1 cellular context compared by ENCODE assay signal in genomic region chr2:11932053-11932512, GRCh38.
TF ChIP-seq lines count a peak whose summit lies in the region.

No MANE protein-coding gene starts in this region.

TF ChIP-seq in K562, 482 proteins besides CTCF, POLR2A, EP300 and RAD21 (continued from another document and continues in another):
- TF ChIP-seq E2F6 (IDR thresholded peaks at IDR 0.05; ENCODE audit: borderline replicate concordance in 1 of 2, extremely low read depth in 1 of 2, insufficient read depth in 1 of 2, insufficient read length in 1 of 2, low read depth in 1 of 2, low read length in 1 of 2, poor library complexity in 1 of 2, severe bottlenecking in 1 of 2) (peak; percentile 63 to 84), RNF2 (IDR thresholded peaks at IDR 0.05) (peak; percentile 38; the same call in 1 of the 2 replicates), CXXC5 (CRISPR knock-in tag; IDR thresholded peaks at IDR 0.05) (peak; percentile 56), CEBPG (CRISPR knock-in tag; IDR thresholded peaks at IDR 0.05) (no peak), CEBPG (tag; conservative IDR thresholded peaks at IDR 0.05 in 1 of 2, IDR thresholded peaks at IDR 0.05 in 1 of 2) (peak in 1 of 2 experiments; percentile 38; a peak in 1 of 4 replicates), PRPF4 (IDR thresholded peaks at IDR 0.05; ENCODE audit: insufficient read depth, low read depth, low read length, poor library complexity, severe bottlenecking) (no peak), SMARCA4 (IDR thresholded peaks at IDR 0.05) (peak; percentile 69), L3MBTL2 (IDR thresholded peaks at IDR 0.05) (peak; percentile 79), CREB1 (IDR thresholded peaks at IDR 0.05) (peak; percentile 33; the same call in 1 of the 2 replicates), CREB1 (CRISPR knock-in tag; IDR thresholded peaks at IDR 0.05) (no peak), EHMT2 (IDR thresholded peaks at IDR 0.05) (0 out of 2 replicates have a peak, but pooled peaks have one; percentile 26), MED1 (CRISPR knock-in tag; IDR thresholded peaks at IDR 0.05; ENCODE audit: borderline replicate concordance) (no peak), MGA (IDR thresholded peaks at IDR 0.05) (peak; percentile 69), ARID1B (IDR thresholded peaks at IDR 0.05) (peak; percentile 58), ZNF347 (CRISPR knock-in tag; IDR thresholded peaks at IDR 0.05; ENCODE audit: low read depth) (no peak), CBFB (CRISPR knock-in tag; IDR thresholded peaks at IDR 0.05) (no peak), SPI1 (IDR thresholded peaks at IDR 0.05; ENCODE audit: borderline replicate concordance, low read depth, low read length) (peak; percentile 48; the same call in 1 of the 2 replicates), DACH1 (IDR thresholded peaks at IDR 0.05; ENCODE audit: partially characterized antibody) (no peak), ZNF830 (CRISPR knock-in tag; IDR thresholded peaks at IDR 0.05) (no peak), TEAD1 (CRISPR knock-in tag; IDR thresholded peaks at IDR 0.05) (0 out of 4 replicates have a peak, but pooled peaks of 1 of the 2 experiments have one; percentile 37), FOXP1 (CRISPR knock-in tag; IDR thresholded peaks at IDR 0.05) (no peak), ELF1 (tag; IDR thresholded peaks at IDR 0.05) (0 out of 2 replicates have a peak, but pooled peaks have one; percentile 33), ZNF436 (CRISPR knock-in tag; IDR thresholded peaks at IDR 0.05) (no peak), UBTF (IDR thresholded peaks at IDR 0.05; ENCODE audit: borderline replicate concordance in 1 of 2, low read depth in 2 of 2, low read length in 2 of 2) (no peak)
- TF ChIP-seq, protein P1, sequence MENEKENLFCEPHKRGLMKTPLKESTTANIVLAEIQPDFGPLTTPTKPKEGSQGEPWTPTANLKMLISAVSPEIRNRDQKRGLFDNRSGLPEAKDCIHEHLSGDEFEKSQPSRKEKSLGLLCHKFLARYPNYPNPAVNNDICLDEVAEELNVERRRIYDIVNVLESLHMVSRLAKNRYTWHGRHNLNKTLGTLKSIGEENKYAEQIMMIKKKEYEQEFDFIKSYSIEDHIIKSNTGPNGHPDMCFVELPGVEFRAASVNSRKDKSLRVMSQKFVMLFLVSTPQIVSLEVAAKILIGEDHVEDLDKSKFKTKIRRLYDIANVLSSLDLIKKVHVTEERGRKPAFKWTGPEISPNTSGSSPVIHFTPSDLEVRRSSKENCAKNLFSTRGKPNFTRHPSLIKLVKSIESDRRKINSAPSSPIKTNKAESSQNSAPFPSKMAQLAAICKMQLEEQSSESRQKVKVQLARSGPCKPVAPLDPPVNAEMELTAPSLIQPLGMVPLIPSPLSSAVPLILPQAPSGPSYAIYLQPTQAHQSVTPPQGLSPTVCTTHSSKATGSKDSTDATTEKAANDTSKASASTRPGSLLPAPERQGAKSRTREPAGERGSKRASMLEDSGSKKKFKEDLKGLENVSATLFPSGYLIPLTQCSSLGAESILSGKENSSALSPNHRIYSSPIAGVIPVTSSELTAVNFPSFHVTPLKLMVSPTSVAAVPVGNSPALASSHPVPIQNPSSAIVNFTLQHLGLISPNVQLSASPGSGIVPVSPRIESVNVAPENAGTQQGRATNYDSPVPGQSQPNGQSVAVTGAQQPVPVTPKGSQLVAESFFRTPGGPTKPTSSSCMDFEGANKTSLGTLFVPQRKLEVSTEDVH (IDR thresholded peaks at IDR 0.05; ENCODE audit: low read depth, partially characterized antibody), result peak; percentile 87
- TF ChIP-seq, protein P2, sequence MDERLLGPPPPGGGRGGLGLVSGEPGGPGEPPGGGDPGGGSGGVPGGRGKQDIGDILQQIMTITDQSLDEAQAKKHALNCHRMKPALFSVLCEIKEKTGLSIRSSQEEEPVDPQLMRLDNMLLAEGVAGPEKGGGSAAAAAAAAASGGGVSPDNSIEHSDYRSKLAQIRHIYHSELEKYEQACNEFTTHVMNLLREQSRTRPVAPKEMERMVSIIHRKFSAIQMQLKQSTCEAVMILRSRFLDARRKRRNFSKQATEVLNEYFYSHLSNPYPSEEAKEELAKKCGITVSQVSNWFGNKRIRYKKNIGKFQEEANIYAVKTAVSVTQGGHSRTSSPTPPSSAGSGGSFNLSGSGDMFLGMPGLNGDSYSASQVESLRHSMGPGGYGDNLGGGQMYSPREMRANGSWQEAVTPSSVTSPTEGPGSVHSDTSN (CRISPR knock-in tag; IDR thresholded peaks at IDR 0.05; ENCODE audit: low read depth), result no peak
- TF ChIP-seq, protein P2 (tag; conservative IDR thresholded peaks at IDR 0.05; ENCODE audit: low read depth), result peak; percentile 52; the same call in 1 of the 2 replicates
- TF ChIP-seq, protein P3, sequence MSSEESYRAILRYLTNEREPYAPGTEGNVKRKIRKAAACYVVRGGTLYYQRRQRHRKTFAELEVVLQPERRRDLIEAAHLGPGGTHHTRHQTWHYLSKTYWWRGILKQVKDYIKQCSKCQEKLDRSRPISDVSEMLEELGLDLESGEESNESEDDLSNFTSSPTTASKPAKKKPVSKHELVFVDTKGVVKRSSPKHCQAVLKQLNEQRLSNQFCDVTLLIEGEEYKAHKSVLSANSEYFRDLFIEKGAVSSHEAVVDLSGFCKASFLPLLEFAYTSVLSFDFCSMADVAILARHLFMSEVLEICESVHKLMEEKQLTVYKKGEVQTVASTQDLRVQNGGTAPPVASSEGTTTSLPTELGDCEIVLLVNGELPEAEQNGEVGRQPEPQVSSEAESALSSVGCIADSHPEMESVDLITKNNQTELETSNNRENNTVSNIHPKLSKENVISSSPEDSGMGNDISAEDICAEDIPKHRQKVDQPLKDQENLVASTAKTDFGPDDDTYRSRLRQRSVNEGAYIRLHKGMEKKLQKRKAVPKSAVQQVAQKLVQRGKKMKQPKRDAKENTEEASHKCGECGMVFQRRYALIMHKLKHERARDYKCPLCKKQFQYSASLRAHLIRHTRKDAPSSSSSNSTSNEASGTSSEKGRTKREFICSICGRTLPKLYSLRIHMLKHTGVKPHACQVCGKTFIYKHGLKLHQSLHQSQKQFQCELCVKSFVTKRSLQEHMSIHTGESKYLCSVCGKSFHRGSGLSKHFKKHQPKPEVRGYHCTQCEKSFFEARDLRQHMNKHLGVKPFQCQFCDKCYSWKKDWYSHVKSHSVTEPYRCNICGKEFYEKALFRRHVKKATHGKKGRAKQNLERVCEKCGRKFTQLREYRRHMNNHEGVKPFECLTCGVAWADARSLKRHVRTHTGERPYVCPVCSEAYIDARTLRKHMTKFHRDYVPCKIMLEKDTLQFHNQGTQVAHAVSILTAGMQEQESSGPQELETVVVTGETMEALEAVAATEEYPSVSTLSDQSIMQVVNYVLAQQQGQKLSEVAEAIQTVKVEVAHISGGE (CRISPR knock-in tag; IDR thresholded peaks at IDR 0.05), result peak in 1 of 3 experiments; percentile 36; a peak in 1 of 6 replicates
